8 cellular contexts compared by ENCODE assay signal in genomic region chrX:132023117-132023895, GRCh38. TPM values are rescaled to one million over a fixed set of nuclear protein-coding genes. Genes with fewer than 3 reads are reported as not detected.
DNase-seq lines count a peak whose midpoint lies in the region; ATAC-seq lines count a peak whose summit lies in the region.

Gene STK26, plus strand, starts transcription at chrX:132023302. Its CDS starts 316 bp downstream, at chrX:132023618.

- H3K36me3 Mint-ChIP-seq in CD4-positive, alpha-beta memory T cell: peaks cover 0 to 7% of the 10 kb centered on the region in 2 donors

- peaks cover 27% of the 10 kb centered on the region for H3K4me1 ChIP-seq in CD4-positive, alpha-beta memory T cell (ENCODE audit: insufficient read depth, low read length)

- peak within 1 kb of the TSS; percentile 91 to 96 (median 94) for H3K4me3 Mint-ChIP-seq in CD4-positive, alpha-beta memory T cell

- no peaks in the 10 kb centered on the region for H3K27me3 ChIP-seq in CD4-positive, alpha-beta memory T cell (ENCODE audit: insufficient read depth, low read length)

- H3K27ac ChIP-seq in CD4-positive, alpha-beta memory T cell (ENCODE audit: low read depth, low read length): peak within 1 kb of the TSS; percentile 75
- H3K27ac ChIP-seq in epithelial cell of prostate: peak within 1 kb of the TSS; percentile 74

- H3K27ac Mint-ChIP-seq in CD4-positive, alpha-beta memory T cell: peak within 1 kb of the TSS; percentile 90 to 96 (median 94)

- no peaks in the 10 kb centered on the region for H3K27me3 Mint-ChIP-seq in CD4-positive, alpha-beta memory T cell

- peak within 1 kb of the TSS; percentile 29 to 76 for H3K4me3 ChIP-seq in CD4-positive, alpha-beta memory T cell (ENCODE audit: low read length in 2 of 2)

- POLR2A ChIA-PET in CD4-positive, alpha-beta memory T cell (lab: Charles Lee; ENCODE audit: partially characterized antibody): interaction anchor here (1.1 to 2.8 kb wide), 10 partner anchors 9 to 465 kb away, joined by 3 to 23 read pairs (median 4); partner anchors contain the start of gene RAP2C

- peaks cover 13 to 38% (median 25%) of the 10 kb centered on the region in 4 donors for H3K4me1 Mint-ChIP-seq in CD4-positive, alpha-beta memory T cell

- H3K9me3 Mint-ChIP-seq in CD4-positive, alpha-beta memory T cell: no peaks in the 10 kb centered on the region

- H3K36me3 ChIP-seq in CD4-positive, alpha-beta memory T cell (ENCODE audit: insufficient read depth, low read length): no peaks in the 10 kb centered on the region

- DNase-seq in CD4-positive, alpha-beta memory T cell: peak; percentile 75 to 80 (median 78)
- DNase-seq in NOMO-1 treated with DMSO at 0.1 percent for 48 hours (lab: John Stamatoyannopoulos, UW; ENCODE audit: unreplicated experiment) (peak; percentile 74), epithelial cell of prostate (ENCODE audit: low read depth, low spot score) (no peak), myocyte (ENCODE audit: low read depth) (peak; percentile 49)
- DNase-seq in activated CD8-positive, alpha-beta memory T cell treated with anti-CD3 and anti-CD28 coated beads, Interleukin-2, amount 50 U/mL, for 48 hours: peak; percentile 81
- DNase-seq in stimulated activated CD8-positive, alpha-beta memory T cell treated with anti-CD3 and anti-CD28 coated beads, Interleukin-7, amount 100 ng/mL, for 48 hours (ENCODE audit: extremely low read depth in 1 of 2, low read depth in 1 of 2): peak; percentile 56 to 67

- intact Hi-C loops in CD4-positive, alpha-beta memory T cell (cut with micrococcal nuclease): loop anchor here (1.0 to 2.0 kb wide), 4 partner anchors 37 to 465 kb away; partner anchors contain the start of genes MBNL3 and RAP2C

- ATAC-seq in GM19372 (IDR thresholded peaks at IDR 0.05; ENCODE audit: low read depth, unreplicated experiment) (peak; percentile 76), HG03460 (IDR thresholded peaks at IDR 0.05; ENCODE audit: unreplicated experiment) (peak; percentile 72)

- no peaks in the 10 kb centered on the region for H3K9me3 ChIP-seq in CD4-positive, alpha-beta memory T cell (ENCODE audit: control insufficient read depth in 1 of 2, low read length in 2 of 2)

- CTCF ChIA-PET in CD4-positive, alpha-beta memory T cell (lab: Charles Lee; ENCODE audit: partially characterized antibody): interaction anchor here (1.0 to 1.7 kb wide), 5 partner anchors 9 to 182 kb away, joined by 3 to 6 read pairs (median 4); no protein-coding TSS in a partner anchor

RNA-seq across cellular contexts. Expression of gene STK26, which starts in this region (rescaled TPM):
- total RNA-seq in CD4-positive, alpha-beta memory T cell: 10 to 100 TPM; 38.1 to 41.7 TPM
- polyA plus RNA-seq in CD4-positive, alpha-beta memory T cell: 10 to 100 TPM; 48.5 to 57.2 TPM
- 4.0 and 6.1 TPM in 2 replicates for total RNA-seq in myocyte
- 0.09 TPM for polyA plus RNA-seq in myocyte (2012)
